In genomic region chr19:46935066-46935663, GRCh38 we compare ENCODE assay signal across 12 cellular contexts.
DNase-seq lines count a peak whose midpoint lies in the region; ATAC-seq and TF ChIP-seq lines count a peak whose summit lies in the region.
"Had no signal": no experiment of that assay in that cellular context is flagged by ENCODE, and none has a peak within 500 bp of the region (broad histone marks: within the 10 kb centered on the region; RNA-seq: fewer than 3 reads in every experiment).

No MANE protein-coding gene starts in this region.

- H3K27ac Mint-ChIP-seq in GM23338 (peak overlapping the region; percentile 0; the same call in 1 of the 2 replicates), naive B cell (peak overlapping the region in 4 of 6 donors; percentile 55 to 87 (median 62))
- peak overlapping the region; percentile 33 for H3K27ac Mint-ChIP-seq in activated CD8-positive, alpha-beta T cell treated with anti-CD3 and anti-CD28 coated beads, Interleukin-2, amount 10 ng/mL, durations not matched to agents 7 days and 5 days

- H2AFZ ChIP-seq in GM23338, result no peak overlapping the region

- H3K9me3 Mint-ChIP-seq in GM23338 (no peaks in the 10 kb centered on the region), naive B cell (no peaks in the 10 kb centered on the region)
- H3K9me3 Mint-ChIP-seq in activated CD8-positive, alpha-beta T cell treated with anti-CD3 and anti-CD28 coated beads, Interleukin-2, amount 10 ng/mL, durations not matched to agents 7 days and 5 days (ENCODE audit: insufficient read depth), result no peaks in the 10 kb centered on the region

- H3K36me3 Mint-ChIP-seq in GM23338 (ENCODE audit: low read depth) (peaks cover 14% of the 10 kb centered on the region; the same call in 2 of the 3 replicates), naive B cell (peaks cover 4 to 7% of the 10 kb centered on the region in 2 donors)
- peaks cover 19% of the 10 kb centered on the region for H3K36me3 Mint-ChIP-seq in activated CD8-positive, alpha-beta T cell treated with anti-CD3 and anti-CD28 coated beads, Interleukin-2, amount 10 ng/mL, durations not matched to agents 7 days and 5 days (ENCODE audit: low read depth)

- H3F3A ChIP-seq in GM23338 (replicated peaks; ENCODE audit: low read depth), result no peaks in the 10 kb centered on the region

- H3K27me3 Mint-ChIP-seq in GM23338 (ENCODE audit: insufficient read depth, low read depth, poor library complexity) (peaks cover 2% of the 10 kb centered on the region), naive B cell (no peaks in the 10 kb centered on the region)
- H3K27me3 Mint-ChIP-seq in activated CD8-positive, alpha-beta T cell treated with anti-CD3 and anti-CD28 coated beads, Interleukin-2, amount 10 ng/mL, durations not matched to agents 7 days and 5 days (ENCODE audit: low read depth), result no peaks in the 10 kb centered on the region

- H3K9me2 ChIP-seq in GM23338 (ENCODE audit: insufficient read depth), result no peaks in the 10 kb centered on the region

- H4K20me1 ChIP-seq in GM23338 (replicated peaks; ENCODE audit: insufficient read depth), result peaks cover 8% of the 10 kb centered on the region; the same call in 1 of the 2 replicates

- TF ChIP-seq CTCF in C4-2B (conservative IDR thresholded peaks at IDR 0.05) (no peak), GM23338 (conservative IDR thresholded peaks at IDR 0.05; ENCODE audit: low read depth in 2 of 2) (no peak)

- CTCF ChIA-PET in activated CD8-positive, alpha-beta T cell treated with anti-CD3 and anti-CD28 coated beads, Interleukin-2, amount 10 ng/mL, durations not matched to agents 7 days and 5 days (lab: Charles Lee), result interaction anchor here (1.2 kb wide), 1 partner anchor 78 kb away, joined by 3 read pairs; no protein-coding TSS in a partner anchor

- no peak for DNase-seq in GM23338 (ENCODE audit: low spot score)
- DNase-seq in activated CD8-positive, alpha-beta T cell treated with anti-CD3 and anti-CD28 coated beads, Interleukin-2, amount 10 ng/mL, durations not matched to agents 7 days and 5 days, result no peak
- DNase-seq in naive B cell, result no peak
- DNase-seq in NCI-H1105 (lab: John Stamatoyannopoulos, UW), result no peak
- DNase-seq in DMS114 treated with DMSO at 0.1 percent for 48 hours (lab: John Stamatoyannopoulos, UW; ENCODE audit: unreplicated experiment), result no peak
- no peak for DNase-seq in foreskin melanocyte
- DNase-seq: DMS79 treated with DMSO at 0.1 percent for 48 hours; effector CD8-positive, alpha-beta T cell; retina; trophoblast cell had no signal

- no peaks in the 10 kb centered on the region; the same call in 1 of the 2 replicates for H3K4me1 ChIP-seq in GM23338 (ENCODE audit: insufficient read depth)

- H3K27me3 ChIP-seq in GM23338 (ENCODE audit: insufficient read depth), result no peaks in the 10 kb centered on the region

- peak overlapping the region; percentile 62 for H3K27ac ChIP-seq in C4-2B
- peak overlapping the region; percentile 4; the same call in 1 of the 2 replicates for H3K27ac ChIP-seq in GM23338 (ENCODE audit: low read depth)

- H3K4me1 Mint-ChIP-seq in GM23338 (peaks cover 5% of the 10 kb centered on the region; the same call in 2 of the 3 replicates), naive B cell (peaks cover 24 to 31% (median 31%) of the 10 kb centered on the region in 3 donors)
- peaks cover 42% of the 10 kb centered on the region for H3K4me1 Mint-ChIP-seq in activated CD8-positive, alpha-beta T cell treated with anti-CD3 and anti-CD28 coated beads, Interleukin-2, amount 10 ng/mL, durations not matched to agents 7 days and 5 days (ENCODE audit: low read depth)

- peaks cover 71% of the 10 kb centered on the region for H3K79me2 ChIP-seq in GM23338 (replicated peaks; ENCODE audit: insufficient read depth)

- no peak overlapping the region for H3K4me2 ChIP-seq in GM23338

- no peak for ATAC-seq in GM23338
- ATAC-seq in activated CD8-positive, alpha-beta T cell treated with anti-CD3 and anti-CD28 coated beads, Interleukin-2, amount 10 ng/mL, durations not matched to agents 7 days and 5 days, result peak; percentile 40
- no peak for ATAC-seq in naive B cell (ENCODE audit: low read depth in 2 of 2)
- ATAC-seq in HG02623 (IDR thresholded peaks at IDR 0.05; ENCODE audit: unreplicated experiment), result no peak

- POLR2A ChIA-PET in activated CD8-positive, alpha-beta T cell treated with anti-CD3 and anti-CD28 coated beads, Interleukin-2, amount 10 ng/mL, durations not matched to agents 7 days and 5 days (lab: Charles Lee), result interaction anchor here (1.0 kb wide), 1 partner anchor 20 kb away, joined by 3 read pairs; no protein-coding TSS in a partner anchor

- H3K4me3 Mint-ChIP-seq in GM23338, result no peak overlapping the region
- peak overlapping the region; percentile 2 for H3K4me3 Mint-ChIP-seq in activated CD8-positive, alpha-beta T cell treated with anti-CD3 and anti-CD28 coated beads, Interleukin-2, amount 10 ng/mL, durations not matched to agents 7 days and 5 days
- peak overlapping the region in 1 of 8 donors; percentile 0 for H3K4me3 Mint-ChIP-seq in naive B cell

- no peak overlapping the region for H3K4me3 ChIP-seq in GM23338

- H3K36me3 ChIP-seq in GM23338 (ENCODE audit: insufficient read depth), result no peaks in the 10 kb centered on the region

TF ChIP-seq in GM23338, 12 proteins besides CTCF, POLR2A, EP300 and RAD21:
- no peak for TF ChIP-seq ZNF114 (CRISPR knock-in tag; IDR thresholded peaks at IDR 0.05)
- TF ChIP-seq JUNB (IDR thresholded peaks at IDR 0.05; ENCODE audit: unreplicated experiment), result no peak
- TF ChIP-seq POLR2AphosphoS5 (IDR thresholded peaks at IDR 0.05; ENCODE audit: low read depth), result no peak
- no peak for TF ChIP-seq CREB1 (CRISPR knock-in tag; IDR thresholded peaks at IDR 0.05; ENCODE audit: low read depth)
- TF ChIP-seq REST (IDR thresholded peaks at IDR 0.05; ENCODE audit: unreplicated experiment), result no peak
- no peak for TF ChIP-seq EZH2phosphoT487 (IDR thresholded peaks at IDR 0.05; ENCODE audit: unreplicated experiment)

Comparison
In these comparisons a context has a peak if more than half of its experiments do, and no peak if none do; other contexts are left out.
1. H3K27ac Mint-ChIP-seq: peak in every context shown above with its lines; median percentile 62 in naive B cell; 33 in activated CD8-positive, alpha-beta T cell treated with anti-CD3 and anti-CD28 coated beads, Interleukin-2, amount 10 ng/mL, durations not matched to agents 7 days and 5 days; 0 in GM23338.